In genomic region chr10:84397735-84398144, GRCh38 we compare ENCODE assay signal across 1 cellular context.
TF ChIP-seq lines count a peak whose summit lies in the region.

No MANE protein-coding gene starts in this region.

TF ChIP-seq in GM23338, 12 proteins besides CTCF, POLR2A, EP300 and RAD21 (continued from another document):
- no peak for TF ChIP-seq ZNF462 (CRISPR knock-in tag; IDR thresholded peaks at IDR 0.05)
- TF ChIP-seq JUNB (IDR thresholded peaks at IDR 0.05; ENCODE audit: unreplicated experiment) = no peak
- no peak for TF ChIP-seq EZH2 (IDR thresholded peaks at IDR 0.05; ENCODE audit: low read depth, unreplicated experiment)
- no peak for TF ChIP-seq ZNF331 (CRISPR knock-in tag; IDR thresholded peaks at IDR 0.05; ENCODE audit: low read depth)
- no peak for TF ChIP-seq NANOG (IDR thresholded peaks at IDR 0.05; ENCODE audit: borderline replicate concordance)
- TF ChIP-seq REST (IDR thresholded peaks at IDR 0.05; ENCODE audit: unreplicated experiment) = no peak
